Comparison of ENCODE assay signal across 8 cellular contexts in genomic region chr12:108495054-108495453, GRCh38. TPM values are rescaled to one million over a fixed set of nuclear protein-coding genes. Genes with fewer than 3 reads are reported as not detected.
DNase-seq lines count a peak whose midpoint lies in the region; ATAC-seq and TF ChIP-seq lines count a peak whose summit lies in the region.

No MANE protein-coding gene starts in this region.

- no peak overlapping the region for H2AFZ ChIP-seq in Karpas-422 (ENCODE audit: low read length)

- TF ChIP-seq POLR2A in tibial nerve (IDR thresholded peaks at IDR 0.05), result no peak

- no peaks in the 10 kb centered on the region for H3K27me3 ChIP-seq in Karpas-422 (ENCODE audit: low read length)
- no peaks in the 10 kb centered on the region for H3K27me3 ChIP-seq in brain microvascular endothelial cell (replicated peaks)
- peaks cover 0 to 22% of the 10 kb centered on the region in 2 donors for H3K27me3 ChIP-seq in tibial nerve

- no peaks in the 10 kb centered on the region for H3K4me1 Mint-ChIP-seq in nephron

- no peak for TF ChIP-seq EP300 in tibial nerve (IDR thresholded peaks at IDR 0.05)

- peak; percentile 39 for DNase-seq in activated CD4-positive, CD25-positive, alpha-beta regulatory T cell treated with anti-CD3 and anti-CD28 coated beads, Interleukin-2, amount 50 U/mL, for 72 hours
- no peak for DNase-seq in activated CD4-positive, CD25-positive, alpha-beta regulatory T cell (lab: John Stamatoyannopoulos, UW)
- DNase-seq in Karpas-422 (peak; percentile 85), brain microvascular endothelial cell (peak; percentile 40), tibial nerve (ENCODE audit: low spot score in 2 of 2) (no peak), NCI-H774 (lab: John Stamatoyannopoulos, UW) (no peak)

- H3K36me3 Mint-ChIP-seq in nephron (ENCODE audit: low read depth), result no peaks in the 10 kb centered on the region

- H3K4me1 ChIP-seq in Karpas-422 (ENCODE audit: low read length), result no peaks in the 10 kb centered on the region
- H3K4me1 ChIP-seq in tibial nerve, result no peaks in the 10 kb centered on the region

- H3K27ac ChIP-seq in Karpas-422 (ENCODE audit: low read length), result no peak overlapping the region
- no peak overlapping the region for H3K27ac ChIP-seq in brain microvascular endothelial cell
- H3K27ac ChIP-seq in tibial nerve, result no peak overlapping the region

- H3K79me2 ChIP-seq in Karpas-422 (ENCODE audit: low read length), result no peaks in the 10 kb centered on the region

- no peak for ATAC-seq in HG03439 (IDR thresholded peaks at IDR 0.05; ENCODE audit: unreplicated experiment)

- no peak overlapping the region for H3K4me3 Mint-ChIP-seq in nephron

- no peak overlapping the region for H3K27ac Mint-ChIP-seq in nephron

- H3K9me2 ChIP-seq in Karpas-422 (replicated peaks; ENCODE audit: insufficient read depth, low read length), result no peaks in the 10 kb centered on the region

- TF ChIP-seq CTCF in brain microvascular endothelial cell (IDR thresholded peaks at IDR 0.05; ENCODE audit: low read depth, low read length, missing control alignments), result peak; percentile 79
- peak; percentile 30 to 54 (median 37) for TF ChIP-seq CTCF in nephron (IDR thresholded peaks at IDR 0.05; ENCODE audit: unreplicated experiment in 3 of 3)
- TF ChIP-seq CTCF in tibial nerve (IDR thresholded peaks at IDR 0.05), result peak in 2 of 5 experiments; percentile 13 to 20

- 36 to 42% methylated on average over 1 of the region's 1 CpG for WGBS in tibial nerve, 2 donors

- no peak overlapping the region for H3K4me2 ChIP-seq in Karpas-422 (ENCODE audit: low read depth, low read length, poor library complexity, severe bottlenecking)

- no peaks in the 10 kb centered on the region for H3K36me3 ChIP-seq in Karpas-422 (ENCODE audit: insufficient read depth, low read length)
- H3K36me3 ChIP-seq in brain microvascular endothelial cell (replicated peaks), result no peaks in the 10 kb centered on the region
- H3K36me3 ChIP-seq in tibial nerve, result no peaks in the 10 kb centered on the region

- H3K27me3 Mint-ChIP-seq in nephron (ENCODE audit: low read depth), result peaks cover 17% of the 10 kb centered on the region

- H4K20me1 ChIP-seq in Karpas-422 (ENCODE audit: insufficient read depth, low read depth, low read length), result no peaks in the 10 kb centered on the region

- in situ Hi-C loops in brain microvascular endothelial cell (cut with HindIII; ENCODE audit: low pct_ligation_motif_present, low sequenced_read_pairs), result no loop called here

- H3K9me3 Mint-ChIP-seq in nephron, result no peaks in the 10 kb centered on the region

- H3K4me3 ChIP-seq in Karpas-422 (ENCODE audit: low read length), result no peak overlapping the region
- H3K4me3 ChIP-seq in brain microvascular endothelial cell (ENCODE audit: low read depth, low read length), result no peak overlapping the region
- H3K4me3 ChIP-seq in tibial nerve, result no peak overlapping the region

- H3K9ac ChIP-seq in Karpas-422 (ENCODE audit: low read length), result no peak overlapping the region

- H3K9me3 ChIP-seq in Karpas-422 (ENCODE audit: low read length) (no peaks in the 10 kb centered on the region), tibial nerve (no peaks in the 10 kb centered on the region)

RNA-seq across cellular contexts. Expression of gene FICD, which starts 20.0 kb away (rescaled TPM):
- total RNA-seq in Karpas-422 (2014; rRNA removed; shearing (Covaris generic); ENCODE audit: low replicate concordance), result 4.0 and 5.5 TPM in 2 replicates
- 10 to 100 TPM in 1 of 4 donors, 1 to 10 TPM in 3; 4.8 to 13.2 (median 8.3) TPM for total RNA-seq in tibial nerve

Comparison
In these comparisons a context has a peak if more than half of its experiments do, and no peak if none do; other contexts are left out.
1. DNase-seq: peak in activated CD4-positive, CD25-positive, alpha-beta regulatory T cell treated with anti-CD3 and anti-CD28 coated beads, Interleukin-2, amount 50 U/mL, for 72 hours (single experiment), Karpas-422 (single experiment) and brain microvascular endothelial cell (single experiment); none in activated CD4-positive, CD25-positive, alpha-beta regulatory T cell (0 of 4), tibial nerve (0 of 2) and NCI-H774 (single experiment).